Comparison of ENCODE assay signal across 1 cellular context in the genomic region with DNA sequence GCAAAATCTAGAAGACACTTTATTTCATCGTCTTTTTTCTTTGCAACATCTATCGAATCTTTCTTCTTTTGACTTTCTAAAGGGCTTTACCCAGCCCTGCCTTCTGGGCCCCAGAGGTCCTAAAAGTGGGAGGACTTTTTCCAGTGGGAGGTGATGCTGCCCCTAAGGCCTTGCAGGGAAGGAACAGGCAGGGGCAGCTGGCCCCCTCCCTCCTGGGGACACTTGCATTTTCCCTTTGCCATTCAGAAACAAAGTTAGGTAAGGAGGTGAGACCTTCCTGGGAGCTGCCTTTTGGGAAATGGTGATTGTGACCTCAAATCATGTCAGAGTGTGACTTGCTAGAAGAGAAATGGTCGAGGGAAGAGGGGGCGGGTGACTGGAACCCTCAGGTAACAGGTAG.
TF ChIP-seq lines count a peak whose summit lies in the region.

No MANE protein-coding gene starts in this region.

TF ChIP-seq in IMR-90, 13 proteins besides CTCF, POLR2A, EP300 and RAD21 (continued from another document):
- TF ChIP-seq CHD1 (IDR thresholded peaks at IDR 0.05; ENCODE audit: low read depth, low read length) (no peak), MAFK (IDR thresholded peaks at IDR 0.05; ENCODE audit: low read depth, low read length) (no peak)
